In genomic region chr16:5041604-5042133, GRCh38 we compare ENCODE assay signal across 13 cellular contexts. TPM values are rescaled to one million over a fixed set of nuclear protein-coding genes. Genes with fewer than 3 reads are reported as not detected.
A peak's percentile ranks its signal among the peaks of the same experiment; 100 is the strongest.
DNase-seq lines count a peak whose midpoint lies in the region; ATAC-seq and TF ChIP-seq lines count a peak whose summit lies in the region.
"Had no signal": no experiment of that assay in that cellular context is flagged by ENCODE, and none has a peak within 500 bp of the region (broad histone marks: within the 10 kb centered on the region; RNA-seq: fewer than 3 reads in every experiment).

No MANE protein-coding gene starts in this region.

- 49 to 63% methylated on average over 12 of the region's 12 CpGs for WGBS in esophagus squamous epithelium, 2 donors

- H3K4me3 Mint-ChIP-seq in osteocyte (ENCODE audit: unreplicated experiment): no peak overlapping the region

- peak; percentile 73 for ATAC-seq in GM21360 (IDR thresholded peaks at IDR 0.05; ENCODE audit: unreplicated experiment)
- peak; percentile 57 for ATAC-seq in HG03558 (IDR thresholded peaks at IDR 0.05; ENCODE audit: extremely low read depth, unreplicated experiment)
- no peak for ATAC-seq in left lobe of liver

- H3K9me3 ChIP-seq in esophagus squamous epithelium: no peaks in the 10 kb centered on the region
- H3K9me3 ChIP-seq: stomach had no signal

- H3K27ac Mint-ChIP-seq in osteocyte (ENCODE audit: unreplicated experiment): no peak overlapping the region

- no peaks in the 10 kb centered on the region for H3K4me1 ChIP-seq in esophagus squamous epithelium

- H3K36me3 ChIP-seq in esophagus squamous epithelium: no peaks in the 10 kb centered on the region

- H3K4me1 Mint-ChIP-seq in osteocyte (ENCODE audit: unreplicated experiment): no peaks in the 10 kb centered on the region

- no peaks in the 10 kb centered on the region for H3K9me3 Mint-ChIP-seq in osteocyte (ENCODE audit: unreplicated experiment)

- TF ChIP-seq POLR2A in esophagus squamous epithelium (IDR thresholded peaks at IDR 0.05): no peak

- DNase-seq in AG08395 (ENCODE audit: low spot score) (peak; percentile 24), epithelial cell of esophagus (ENCODE audit: low read depth) (peak; percentile 84), esophagus squamous epithelium (lab: John Stamatoyannopoulos, UW) (no peak), osteocyte (ENCODE audit: extremely low spot score, unreplicated experiment) (no peak), left lobe of liver (ENCODE audit: low spot score) (no peak), NCI-H2081 treated with DMSO at 0.1 percent for 48 hours (lab: John Stamatoyannopoulos, UW) (no peak)
- DNase-seq: hippocampal formation, NCI-H2171 treated with DMSO at 0.1 percent for 48 hours, retina, stomach had no signal

- peaks cover 0 to 19% (median 0%) of the 10 kb centered on the region in 4 donors for H3K27me3 ChIP-seq in esophagus squamous epithelium
- H3K27me3 ChIP-seq: stomach had no signal

- peaks cover 13% of the 10 kb centered on the region for H3K27me3 Mint-ChIP-seq in osteocyte (ENCODE audit: unreplicated experiment)

- no peak for TF ChIP-seq CTCF in epithelial cell of esophagus (IDR thresholded peaks at IDR 0.05; ENCODE audit: insufficient read depth, low read depth, low read length, missing control alignments)
- no peak for TF ChIP-seq CTCF in esophagus squamous epithelium (IDR thresholded peaks at IDR 0.05)
- no peak for TF ChIP-seq CTCF in osteocyte (IDR thresholded peaks at IDR 0.05)

- H3K4me3 ChIP-seq in epithelial cell of esophagus (ENCODE audit: low read length) (no peak overlapping the region), esophagus squamous epithelium (no peak overlapping the region)
- H3K4me3 ChIP-seq: stomach had no signal

- no peaks in the 10 kb centered on the region for H3K36me3 Mint-ChIP-seq in osteocyte (ENCODE audit: unreplicated experiment)

- intact Hi-C loops in esophagus squamous epithelium (cut with DNase I): no loop called here

- no peak overlapping the region for H3K27ac ChIP-seq in esophagus squamous epithelium
- H3K27ac ChIP-seq: stomach, VCaP had no signal

RNA-seq across cellular contexts. Expression of gene NAGPA, which starts 7.9 kb away (rescaled TPM):
- total RNA-seq in esophagus squamous epithelium: 10 to 100 TPM; 19.6 to 34.7 (median 26.0) TPM
- 16.8 and 19.9 TPM in 2 replicates for total RNA-seq in osteocyte
- 7.1 TPM for total RNA-seq in left lobe of liver

RNA-seq across cellular contexts. Expression of gene C16orf89, which starts 24.1 kb away (rescaled TPM):
- total RNA-seq in esophagus squamous epithelium: 1 to 10 TPM in 3 of 4 donors, under 1 TPM in 1; 0.38 to 4.8 (median 2.4) TPM
- total RNA-seq in osteocyte: not detected in 2 replicates
- total RNA-seq in left lobe of liver: not detected

RNA-seq across cellular contexts. Expression of gene ALG1, which starts 30.0 kb away (rescaled TPM):
- total RNA-seq in esophagus squamous epithelium: 10 to 100 TPM; 14.9 to 18.7 (median 16.5) TPM
- 31.6 and 36.5 TPM in 2 replicates for total RNA-seq in osteocyte
- total RNA-seq in left lobe of liver: 14.9 TPM

RNA-seq across cellular contexts. Expression of gene EEF2KMT, which starts 55.9 kb away (rescaled TPM):
- 10 to 100 TPM in 2 of 4 donors, 1 to 10 TPM in 2; 6.3 to 15.8 (median 8.8) TPM for total RNA-seq in esophagus squamous epithelium
- 9.3 and 9.9 TPM in 2 replicates for total RNA-seq in osteocyte
- total RNA-seq in left lobe of liver: 5.0 TPM

Comparison
In these comparisons a context has a peak if more than half of its experiments do, and no peak if none do; other contexts are left out.
1. DNase-seq: peak in AG08395 (single experiment) and epithelial cell of esophagus (single experiment); none in esophagus squamous epithelium (single experiment), osteocyte (single experiment), left lobe of liver (single experiment) and NCI-H2081 treated with DMSO at 0.1 percent for 48 hours (single experiment).